12 cellular contexts compared by ENCODE assay signal in the genomic region with DNA sequence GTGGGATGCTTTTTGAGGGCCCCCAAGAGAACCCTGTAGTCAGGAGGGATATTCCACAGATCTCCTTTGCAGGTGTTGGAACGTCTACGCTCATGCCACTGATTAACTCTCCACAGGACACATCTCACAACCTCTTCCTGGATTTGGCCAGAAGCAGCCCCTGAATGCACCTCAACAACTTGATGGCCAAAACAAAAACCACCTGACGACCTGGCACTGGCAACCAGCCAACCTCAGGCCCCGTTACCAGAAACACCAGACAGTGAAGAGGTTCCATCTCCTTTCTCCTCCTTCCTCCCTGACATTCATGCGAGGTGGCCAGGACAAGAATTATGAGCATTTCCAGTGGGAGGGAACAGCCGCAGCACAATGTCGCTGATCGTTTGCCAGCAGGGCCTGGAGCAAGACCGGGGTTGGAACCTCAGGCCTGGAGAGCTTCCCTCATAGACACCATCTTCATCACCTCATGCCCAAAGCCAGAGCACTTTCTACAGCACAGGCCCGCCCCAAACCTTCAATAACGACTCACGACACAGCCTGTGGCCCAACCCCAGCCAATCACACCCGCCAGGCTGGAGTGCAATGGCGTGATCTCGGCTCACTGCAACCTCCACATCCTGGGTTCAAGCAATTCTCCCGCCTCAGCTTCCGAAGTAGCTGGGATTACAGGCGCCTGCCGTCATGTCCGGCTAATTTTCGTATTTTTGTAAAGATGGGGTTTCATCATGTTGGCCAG. TPM values are rescaled to one million over a fixed set of nuclear protein-coding genes. Genes with fewer than 3 reads are reported as not detected.
DNase-seq lines count a peak whose midpoint lies in the region; ATAC-seq and TF ChIP-seq lines count a peak whose summit lies in the region.
"Had no signal": no experiment of that assay in that cellular context is flagged by ENCODE, and none has a peak within 500 bp of the region (broad histone marks: within the 10 kb centered on the region; RNA-seq: fewer than 3 reads in every experiment).

No MANE protein-coding gene starts in this region.

- TF ChIP-seq CTCF in HEK293 (tag by site-specific recombination; IDR thresholded peaks at IDR 0.05) (no peak), VCaP (conservative IDR thresholded peaks at IDR 0.05) (no peak)

- ATAC-seq in naive B cell (ENCODE audit: low read depth in 2 of 2) (no peak), GM18858 (IDR thresholded peaks at IDR 0.05; ENCODE audit: unreplicated experiment) (no peak), HG03095 (IDR thresholded peaks at IDR 0.05; ENCODE audit: unreplicated experiment) (no peak)
- ATAC-seq: gastroesophageal sphincter, left lobe of liver had no signal

- peaks cover 27% of the 10 kb centered on the region for H3K4me1 ChIP-seq in HEK293 (ENCODE audit: control insufficient read depth, insufficient read depth, low read length)

- peaks cover 70 to 97% (median 94%) of the 10 kb centered on the region in 3 donors for H3K4me1 Mint-ChIP-seq in naive B cell

- no peaks in the 10 kb centered on the region for H3K36me3 ChIP-seq in HEK293 (ENCODE audit: control insufficient read depth in 2 of 2, insufficient read depth in 1 of 2, low read length in 2 of 2)
- H3K36me3 ChIP-seq: gastroesophageal sphincter, tibial artery had no signal

- no peaks in the 10 kb centered on the region for H3K36me3 Mint-ChIP-seq in naive B cell

- H3K27ac ChIP-seq in HEK293 (ENCODE audit: extremely low read depth, low read depth, low read length) (no peak overlapping the region), VCaP (peak overlapping the region; percentile 82)
- H3K27ac ChIP-seq: gastroesophageal sphincter, tibial artery had no signal

- H3K9me3 Mint-ChIP-seq in naive B cell, result no peaks in the 10 kb centered on the region

- DNase-seq in COLO668 (lab: John Stamatoyannopoulos, UW; ENCODE audit: unreplicated experiment) (peak; percentile 77), naive B cell (no peak), Ammon's horn (ENCODE audit: low spot score) (no peak), NCI-H226 (no peak)
- DNase-seq: GOT3, tibial artery had no signal

- CTCF ChIA-PET in HEK293 (lab: Yijun Ruan, JAX), result interaction anchor here (0.6 kb wide), 1 partner anchor 241 kb away, joined by 5 read pairs; no protein-coding TSS in a partner anchor

- peak overlapping the region in 4 of 8 donors; percentile 25 to 59 (median 44) for H3K4me3 Mint-ChIP-seq in naive B cell

- POLR2A ChIA-PET in HEK293 (lab: Yijun Ruan, JAX), result no interaction called here

- no peaks in the 10 kb centered on the region for H3K27me3 Mint-ChIP-seq in naive B cell

- peak overlapping the region; percentile 94 to 100 (median 100) for H3K27ac Mint-ChIP-seq in naive B cell

- no peak overlapping the region for H3K4me3 ChIP-seq in HEK293 (ENCODE audit: low read depth, low read length)
- H3K4me3 ChIP-seq: gastroesophageal sphincter, tibial artery had no signal

- no peaks in the 10 kb centered on the region for H3K9me3 ChIP-seq in HEK293 (ENCODE audit: control insufficient read depth, insufficient read depth, low read depth, low read length)
- H3K9me3 ChIP-seq: gastroesophageal sphincter, tibial artery had no signal

TF ChIP-seq in HEK293, 187 proteins besides CTCF, POLR2A, EP300 and RAD21:
- TF ChIP-seq ZNF184 (tag by site-specific recombination; IDR thresholded peaks at IDR 0.05) (no peak), ZNF555 (tag by site-specific recombination; conservative IDR thresholded peaks at IDR 0.05) (no peak), ZNF600 (tag by site-specific recombination; IDR thresholded peaks at IDR 0.05) (peak; percentile 82)
- TF ChIP-seq, protein P1, sequence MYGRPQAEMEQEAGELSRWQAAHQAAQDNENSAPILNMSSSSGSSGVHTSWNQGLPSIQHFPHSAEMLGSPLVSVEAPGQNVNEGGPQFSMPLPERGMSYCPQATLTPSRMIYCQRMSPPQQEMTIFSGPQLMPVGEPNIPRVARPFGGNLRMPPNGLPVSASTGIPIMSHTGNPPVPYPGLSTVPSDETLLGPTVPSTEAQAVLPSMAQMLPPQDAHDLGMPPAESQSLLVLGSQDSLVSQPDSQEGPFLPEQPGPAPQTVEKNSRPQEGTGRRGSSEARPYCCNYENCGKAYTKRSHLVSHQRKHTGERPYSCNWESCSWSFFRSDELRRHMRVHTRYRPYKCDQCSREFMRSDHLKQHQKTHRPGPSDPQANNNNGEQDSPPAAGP (tag by site-specific recombination; IDR thresholded peaks at IDR 0.05), result no peak

RNA-seq across cellular contexts. Expression of gene CCDC88C, which starts 48.8 kb away (rescaled TPM):
- polyA plus RNA-seq in naive B cell (ENCODE audit: low read depth in 6 of 6), result 10 to 100 TPM; 13.5 to 35.0 (median 15.8) TPM
